In the genomic region with DNA sequence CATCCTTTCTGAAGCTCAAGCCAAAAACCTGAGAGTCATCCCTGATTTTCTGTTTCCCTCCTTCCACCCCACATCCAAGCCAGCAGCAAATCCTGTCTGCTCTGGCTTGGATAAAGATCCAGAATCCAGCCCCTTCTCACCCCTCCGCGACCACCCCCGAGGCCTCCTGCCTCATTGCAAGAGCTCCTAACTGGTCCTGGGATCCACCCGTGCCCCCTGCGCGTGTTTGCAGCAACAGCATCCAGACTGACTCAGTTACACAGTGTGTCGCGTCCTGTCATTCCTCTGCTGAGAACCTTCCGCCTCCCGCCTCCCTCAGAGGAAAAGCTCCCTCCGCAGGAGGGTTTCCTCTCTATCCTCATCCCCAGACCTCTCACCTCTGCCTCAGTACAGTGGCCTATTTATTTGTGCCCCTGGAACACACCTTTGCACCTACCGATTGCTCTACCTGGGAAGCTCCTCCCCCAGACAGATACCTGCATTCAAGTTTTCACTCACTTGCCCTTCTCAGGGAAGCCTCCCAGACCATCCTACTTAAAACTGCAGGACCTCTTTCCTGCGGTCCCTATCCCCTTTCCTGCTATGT, we compare ENCODE assay signal across 26 cellular contexts. TPM values are rescaled to one million over a fixed set of nuclear protein-coding genes. Genes with fewer than 3 reads are reported as not detected.
DNase-seq lines count a peak whose midpoint lies in the region; ATAC-seq and TF ChIP-seq lines count a peak whose summit lies in the region.
"Had no signal": no experiment of that assay in that cellular context is flagged by ENCODE, and none has a peak within 500 bp of the region (broad histone marks: within the 10 kb centered on the region; RNA-seq: fewer than 3 reads in every experiment).

No MANE protein-coding gene starts in this region.

- H3K9me3 ChIP-seq in T-helper 17 cell (ENCODE audit: control insufficient read depth, low read length, poor library complexity, severe bottlenecking) = no peaks in the 10 kb centered on the region
- peaks cover 0 to 5% of the 10 kb centered on the region in 2 donors for H3K9me3 ChIP-seq in lung (ENCODE audit: control insufficient read depth in 2 of 2, insufficient read depth in 1 of 2, low read length in 1 of 2)
- H3K9me3 ChIP-seq: ascending aorta, lower lobe of right lung, psoas muscle, vagina had no signal

- H3K4me3 Mint-ChIP-seq in T-helper 17 cell (peak overlapping the region; percentile 59), type B pancreatic cell (peak overlapping the region; percentile 26)
- H3K4me3 Mint-ChIP-seq: activated B cell treated with CpG ODN at 0.5 μM for 24 hours; activated CD8-positive, alpha-beta memory T cell treated with anti-CD3 and anti-CD28 coated beads, Interleukin-2, amount 10 ng/mL, durations not matched to agents 7 days and 5 days; dendritic cell treated with granulocyte-macrophage colony-stimulating factor and Interleukin-4, amounts not matched to agents 40 ng/mL and 50 ng/mL, for 4 days had no signal

- TF ChIP-seq POLR2A in erythroblast (IDR thresholded peaks at IDR 0.05; ENCODE audit: low read length) = no peak

- H3K4me1 Mint-ChIP-seq in T-helper 17 cell = peaks cover 12% of the 10 kb centered on the region
- H3K4me1 Mint-ChIP-seq in type B pancreatic cell (ENCODE audit: unreplicated experiment) = peaks cover 9% of the 10 kb centered on the region

- H3K27me3 ChIP-seq in lung (ENCODE audit: control insufficient read depth, insufficient read depth) (no peaks in the 10 kb centered on the region), foreskin keratinocyte (peaks cover 65% of the 10 kb centered on the region)
- H3K27me3 ChIP-seq: vagina had no signal

- ATAC-seq in T-helper 17 cell (no peak), lung (ENCODE audit: insufficient read depth, low FRiP score) (no peak), foreskin keratinocyte (no peak)
- ATAC-seq: activated CD8-positive, alpha-beta memory T cell treated with anti-CD3 and anti-CD28 coated beads, Interleukin-2, amount 10 ng/mL, durations not matched to agents 7 days and 5 days; activated naive CD4-positive, alpha-beta T cell treated with anti-CD3 and anti-CD28 coated beads, Interleukin-2, amount 50 U/mL, for 72 hours; lower lobe of right lung; psoas muscle had no signal

- 48 to 49% methylated on average over 13 of the region's 13 CpGs for WGBS in lung, 2 donors

- no peak overlapping the region for H3K27ac ChIP-seq in lung (ENCODE audit: low read depth in 1 of 2, low read length in 1 of 2)
- no peak overlapping the region for H3K27ac ChIP-seq in foreskin keratinocyte
- H3K27ac ChIP-seq: 22Rv1, ascending aorta, lower lobe of right lung, psoas muscle, vagina had no signal

- H3K4me1 ChIP-seq in lung (ENCODE audit: control insufficient read depth in 2 of 2, insufficient read depth in 2 of 2, low read length in 2 of 2) (peaks cover 0 to 4% of the 10 kb centered on the region in 2 donors), foreskin keratinocyte (no peaks in the 10 kb centered on the region)
- H3K4me1 ChIP-seq: ascending aorta had no signal

- no peak overlapping the region for H3K4me3 ChIP-seq in lung
- H3K4me3 ChIP-seq: psoas muscle, vagina had no signal

- no peaks in the 10 kb centered on the region for H3K9me3 Mint-ChIP-seq in type B pancreatic cell
- H3K9me3 Mint-ChIP-seq: activated B cell treated with CpG ODN at 0.5 μM for 24 hours; activated naive CD4-positive, alpha-beta T cell treated with anti-CD3 and anti-CD28 coated beads, Interleukin-2, amount 50 U/mL, for 72 hours; dendritic cell treated with granulocyte-macrophage colony-stimulating factor and Interleukin-4, amounts not matched to agents 40 ng/mL and 50 ng/mL, for 4 days had no signal

- H3K36me3 ChIP-seq in lung (ENCODE audit: control insufficient read depth in 2 of 2, insufficient read depth in 2 of 2, low read length in 2 of 2) = no peaks in the 10 kb centered on the region
- H3K36me3 ChIP-seq: ascending aorta, lower lobe of right lung, vagina had no signal

- H3K27me3 Mint-ChIP-seq in T-helper 17 cell (peaks cover 56% of the 10 kb centered on the region), type B pancreatic cell (peaks cover 64% of the 10 kb centered on the region)

- peak; percentile 38 for DNase-seq in activated effector memory CD4-positive, alpha-beta T cell treated with anti-CD3 and anti-CD28 coated beads, Interleukin-2, amount 50 U/mL, for 16 hours
- no peak for DNase-seq in activated effector memory CD4-positive, alpha-beta T cell treated with Interleukin-2 at 50 U/mL for 16 hours
- DNase-seq in T-helper 17 cell (no peak), lung (ENCODE audit: low spot score) (peak; percentile 24), type B pancreatic cell (ENCODE audit: extremely low spot score, unreplicated experiment) (no peak), foreskin keratinocyte (no peak), erythroblast (lab: John Stamatoyannopoulos, UW) (no peak)
- no peak for DNase-seq in effector CD4-positive, alpha-beta T cell
- DNase-seq: activated B cell treated with CpG ODN at 0.5 μM for 24 hours; activated CD8-positive, alpha-beta memory T cell treated with anti-CD3 and anti-CD28 coated beads, Interleukin-2, amount 10 ng/mL, durations not matched to agents 7 days and 5 days; KBM-7; kidney glomerular epithelial cell; lower lobe of right lung; NCI-H2029; NCI-H526 treated with DMSO at 0.1 percent for 48 hours; psoas muscle; SHP77; stimulated activated naive CD4-positive, alpha-beta T cell treated with Interleukin-2 at 50 U/mL for 16 hours; T-helper 9 cell had no signal

- H3K36me3 Mint-ChIP-seq in T-helper 17 cell (ENCODE audit: low read depth) (peaks cover 5% of the 10 kb centered on the region), type B pancreatic cell (no peaks in the 10 kb centered on the region)
- H3K36me3 Mint-ChIP-seq: activated CD8-positive, alpha-beta memory T cell treated with anti-CD3 and anti-CD28 coated beads, Interleukin-2, amount 10 ng/mL, durations not matched to agents 7 days and 5 days; activated naive CD4-positive, alpha-beta T cell treated with anti-CD3 and anti-CD28 coated beads, Interleukin-2, amount 50 U/mL, for 72 hours had no signal

- H3K27ac Mint-ChIP-seq in T-helper 17 cell = no peak overlapping the region
- no peak overlapping the region for H3K27ac Mint-ChIP-seq in type B pancreatic cell
- H3K27ac Mint-ChIP-seq: activated B cell treated with CpG ODN at 0.5 μM for 24 hours; activated CD8-positive, alpha-beta memory T cell treated with anti-CD3 and anti-CD28 coated beads, Interleukin-2, amount 10 ng/mL, durations not matched to agents 7 days and 5 days; activated naive CD4-positive, alpha-beta T cell treated with anti-CD3 and anti-CD28 coated beads, Interleukin-2, amount 50 U/mL, for 72 hours; dendritic cell treated with granulocyte-macrophage colony-stimulating factor and Interleukin-4, amounts not matched to agents 40 ng/mL and 50 ng/mL, for 4 days had no signal

- no peak for TF ChIP-seq CTCF in lung (IDR thresholded peaks at IDR 0.05; ENCODE audit: control extremely low read depth, extremely low read depth)
- no peak for TF ChIP-seq CTCF in type B pancreatic cell (conservative IDR thresholded peaks at IDR 0.05)
- no peak for TF ChIP-seq CTCF in foreskin keratinocyte (conservative IDR thresholded peaks at IDR 0.05)

RNA-seq across cellular contexts. Expression of a gene that starts 21.6 kb away (rescaled TPM):
- total RNA-seq in T-helper 17 cell (not detected), lung (1 to 10 TPM; 1.9 to 3.6 TPM), type B pancreatic cell (ENCODE audit: low replicate concordance) (2.4 and 9.2 TPM in 2 replicates), foreskin keratinocyte (not detected in 2 replicates)
- polyA plus RNA-seq in lung (1 to 10 TPM; 1.1 to 2.6 TPM), foreskin keratinocyte (not detected in 2 replicates)
- total RNA-seq: activated B cell treated with CpG ODN at 0.5 μM for 24 hours; activated CD8-positive, alpha-beta memory T cell treated with anti-CD3 and anti-CD28 coated beads, Interleukin-2, amount 10 ng/mL, durations not matched to agents 7 days and 5 days; activated naive CD4-positive, alpha-beta T cell treated with anti-CD3 and anti-CD28 coated beads, Interleukin-2, amount 50 U/mL, for 72 hours; HT-29; MCF 10A had no signal

Comparison
In these comparisons a context has a peak if more than half of its experiments do, and no peak if none do; other contexts are left out.
1. DNase-seq: peak in activated effector memory CD4-positive, alpha-beta T cell treated with anti-CD3 and anti-CD28 coated beads, Interleukin-2, amount 50 U/mL, for 16 hours (single experiment) and lung (single experiment); none in activated effector memory CD4-positive, alpha-beta T cell treated with Interleukin-2 at 50 U/mL for 16 hours (single experiment), T-helper 17 cell (0 of 3), type B pancreatic cell (single experiment), foreskin keratinocyte (0 of 2), erythroblast (0 of 2) and effector CD4-positive, alpha-beta T cell (single experiment).